Comparison of ENCODE assay signal across 8 cellular contexts in the genomic region with DNA sequence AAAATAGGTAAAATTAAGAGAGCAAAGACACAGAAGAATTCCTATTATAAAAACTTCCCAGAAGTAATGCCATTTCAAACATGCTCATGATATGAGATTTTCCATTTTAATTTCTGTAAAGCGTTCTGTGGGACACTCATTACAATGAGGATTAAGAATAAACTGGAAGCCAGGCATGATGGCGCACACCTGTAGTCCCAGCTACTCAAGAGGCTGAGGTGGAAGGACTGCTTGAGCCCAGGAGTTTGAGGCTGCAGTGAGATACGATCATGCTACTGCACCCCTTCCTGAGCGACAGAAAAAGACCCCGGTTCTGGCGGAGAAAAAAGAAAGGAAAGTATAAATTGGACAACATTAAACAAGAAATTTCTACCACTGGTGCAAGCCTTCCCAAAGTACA. TPM values are rescaled to one million over a fixed set of nuclear protein-coding genes. Genes with fewer than 3 reads are reported as not detected.
DNase-seq lines count a peak whose midpoint lies in the region; ATAC-seq, FAIRE-seq and TF ChIP-seq lines count a peak whose summit lies in the region.

No MANE protein-coding gene starts in this region.

- H3K36me3 Mint-ChIP-seq in CD8-positive, alpha-beta memory T cell, result peaks cover 0 to 4% (median under 1%) of the 10 kb centered on the region in 3 donors
- H3K36me3 Mint-ChIP-seq in astrocyte (ENCODE audit: low read depth, unreplicated experiment), result no peaks in the 10 kb centered on the region
- H3K36me3 Mint-ChIP-seq in naive thymus-derived CD4-positive, alpha-beta T cell, result peaks cover 0 to 10% (median 3%) of the 10 kb centered on the region in 5 donors

- H3K27ac Mint-ChIP-seq in CD8-positive, alpha-beta memory T cell, result no peak overlapping the region
- H3K27ac Mint-ChIP-seq in astrocyte (ENCODE audit: unreplicated experiment), result no peak overlapping the region
- peak overlapping the region in 2 of 9 donors; percentile 6 to 99 for H3K27ac Mint-ChIP-seq in naive thymus-derived CD4-positive, alpha-beta T cell

- H3K9me3 Mint-ChIP-seq in CD8-positive, alpha-beta memory T cell, result no peaks in the 10 kb centered on the region
- no peaks in the 10 kb centered on the region for H3K9me3 Mint-ChIP-seq in astrocyte (ENCODE audit: unreplicated experiment)
- no peaks in the 10 kb centered on the region for H3K9me3 Mint-ChIP-seq in naive thymus-derived CD4-positive, alpha-beta T cell

- H3K27ac ChIP-seq in CD8-positive, alpha-beta memory T cell (ENCODE audit: low read depth, low read length), result peak overlapping the region; percentile 74
- H3K27ac ChIP-seq in HUES64 (ENCODE audit: low read depth, low read length) (no peak overlapping the region), astrocyte (ENCODE audit: low read depth, low read length) (no peak overlapping the region)
- no peak overlapping the region for H3K27ac ChIP-seq in naive thymus-derived CD4-positive, alpha-beta T cell (ENCODE audit: low read depth, low read length)

- no peak for FAIRE-seq in astrocyte (lab: Jason Lieb, UNC)

- no peaks in the 10 kb centered on the region for H3K27me3 Mint-ChIP-seq in CD8-positive, alpha-beta memory T cell
- no peaks in the 10 kb centered on the region for H3K27me3 Mint-ChIP-seq in astrocyte (ENCODE audit: low read depth, unreplicated experiment)
- no peaks in the 10 kb centered on the region for H3K27me3 Mint-ChIP-seq in naive thymus-derived CD4-positive, alpha-beta T cell

- H3K4me1 ChIP-seq in CD8-positive, alpha-beta memory T cell (ENCODE audit: insufficient read depth, low read length), result peaks cover 6% of the 10 kb centered on the region
- H3K4me1 ChIP-seq in HUES64 (ENCODE audit: insufficient read depth, low read length), result peaks cover 12% of the 10 kb centered on the region; the same call in 1 of the 2 replicates
- peaks cover 7% of the 10 kb centered on the region for H3K4me1 ChIP-seq in astrocyte (ENCODE audit: insufficient read depth, low read length)
- peaks cover 0 to 5% of the 10 kb centered on the region in 2 donors for H3K4me1 ChIP-seq in naive thymus-derived CD4-positive, alpha-beta T cell (ENCODE audit: control insufficient read depth in 2 of 2, insufficient read depth in 2 of 2, low read length in 2 of 2)

- H3K9ac ChIP-seq in HUES64 (ENCODE audit: low read depth, low read length), result peak overlapping the region; percentile 97
- peak overlapping the region; percentile 91 for H3K9ac ChIP-seq in astrocyte (ENCODE audit: low read length)

- peak overlapping the region; percentile 89 for H3K4me2 ChIP-seq in astrocyte (ENCODE audit: low read length)

- H3K4me3 Mint-ChIP-seq in CD8-positive, alpha-beta memory T cell, result peak overlapping the region; percentile 96 to 99 (median 97)
- H3K4me3 Mint-ChIP-seq in astrocyte (ENCODE audit: unreplicated experiment), result peak overlapping the region; percentile 94
- H3K4me3 Mint-ChIP-seq in naive thymus-derived CD4-positive, alpha-beta T cell, result peak overlapping the region; percentile 49 to 100 (median 82)

- ATAC-seq in naive thymus-derived CD4-positive, alpha-beta T cell, result no peak
- ATAC-seq in HG03571 (IDR thresholded peaks at IDR 0.05; ENCODE audit: unreplicated experiment), result no peak

- H2AFZ ChIP-seq in astrocyte (ENCODE audit: low read depth, low read length), result no peak overlapping the region

- peaks cover 10 to 31% (median 22%) of the 10 kb centered on the region in 3 donors for H3K4me1 Mint-ChIP-seq in CD8-positive, alpha-beta memory T cell
- peaks cover 3% of the 10 kb centered on the region for H3K4me1 Mint-ChIP-seq in astrocyte (ENCODE audit: low read depth, unreplicated experiment)
- H3K4me1 Mint-ChIP-seq in naive thymus-derived CD4-positive, alpha-beta T cell, result peaks cover 6 to 26% (median 14%) of the 10 kb centered on the region in 7 donors

- 44% methylated on average over 4 of the region's 6 CpGs for WGBS in HUES64

- no peaks in the 10 kb centered on the region for H3K27me3 ChIP-seq in CD8-positive, alpha-beta memory T cell (ENCODE audit: insufficient read depth, low read length, poor library complexity, severe bottlenecking)
- H3K27me3 ChIP-seq in HUES64 (ENCODE audit: insufficient read depth, low read length) (no peaks in the 10 kb centered on the region), astrocyte (ENCODE audit: insufficient read depth, low read length) (no peaks in the 10 kb centered on the region)
- no peaks in the 10 kb centered on the region for H3K27me3 ChIP-seq in naive thymus-derived CD4-positive, alpha-beta T cell (ENCODE audit: control insufficient read depth in 2 of 2, insufficient read depth in 2 of 2, low read length in 2 of 2)

- DNase-seq in CD8-positive, alpha-beta memory T cell, result no peak
- no peak for DNase-seq in astrocyte (ENCODE audit: low read depth)
- no peak for DNase-seq in naive thymus-derived CD4-positive, alpha-beta T cell
- no peak for DNase-seq in SKM-1 (lab: John Stamatoyannopoulos, UW; ENCODE audit: unreplicated experiment)
- no peak for DNase-seq in hippocampal formation (lab: John Stamatoyannopoulos, UW)
- DNase-seq in NCI-H2196 (lab: John Stamatoyannopoulos, UW; ENCODE audit: unreplicated experiment), result no peak

- no peaks in the 10 kb centered on the region for H3K36me3 ChIP-seq in CD8-positive, alpha-beta memory T cell (ENCODE audit: insufficient read depth, low read length)
- H3K36me3 ChIP-seq in HUES64 (ENCODE audit: insufficient read depth, low read length), result peaks cover 45% of the 10 kb centered on the region
- peaks cover 8% of the 10 kb centered on the region for H3K36me3 ChIP-seq in astrocyte (ENCODE audit: insufficient read depth, low read length)
- H3K36me3 ChIP-seq in naive thymus-derived CD4-positive, alpha-beta T cell (ENCODE audit: control insufficient read depth in 2 of 3, insufficient read depth in 3 of 3, low read length in 3 of 3), result peaks cover 0 to 3% (median 0%) of the 10 kb centered on the region in 3 experiments

- POLR2A ChIA-PET in CD8-positive, alpha-beta memory T cell (lab: Charles Lee), result no interaction called here
- POLR2A ChIA-PET in naive thymus-derived CD4-positive, alpha-beta T cell (lab: Charles Lee), result no interaction called here

- TF ChIP-seq CTCF in astrocyte (IDR thresholded peaks at IDR 0.05; ENCODE audit: insufficient read depth, low read depth, low read length), result no peak

- H4K20me1 ChIP-seq in astrocyte (ENCODE audit: insufficient read depth, low read length), result no peaks in the 10 kb centered on the region

- CTCF ChIA-PET in CD8-positive, alpha-beta memory T cell (lab: Charles Lee), result no interaction called here
- CTCF ChIA-PET in naive thymus-derived CD4-positive, alpha-beta T cell (lab: Charles Lee), result no interaction called here

- peaks cover 32% of the 10 kb centered on the region for H3K79me2 ChIP-seq in astrocyte (ENCODE audit: insufficient read depth, low read length)

- intact Hi-C loops in naive thymus-derived CD4-positive, alpha-beta T cell (cut with micrococcal nuclease), result loop anchor here (2.0 to 5.0 kb wide), 3 partner anchors 57 to 138 kb away; a partner anchor contains a TSS

- no peaks in the 10 kb centered on the region for H3K9me3 ChIP-seq in CD8-positive, alpha-beta memory T cell (ENCODE audit: low read length)
- H3K9me3 ChIP-seq in HUES64 (ENCODE audit: insufficient read depth, low read depth, low read length) (no peaks in the 10 kb centered on the region), astrocyte (ENCODE audit: insufficient read depth, low read depth, low read length) (no peaks in the 10 kb centered on the region)
- H3K9me3 ChIP-seq in naive thymus-derived CD4-positive, alpha-beta T cell (ENCODE audit: control insufficient read depth in 2 of 3, low read length in 3 of 3), result no peaks in the 10 kb centered on the region

- no peak overlapping the region for H3K4me3 ChIP-seq in CD8-positive, alpha-beta memory T cell (ENCODE audit: low read length)
- H3K4me3 ChIP-seq in HUES64 (ENCODE audit: low read length), result peak overlapping the region; percentile 89
- peak overlapping the region; percentile 86 for H3K4me3 ChIP-seq in astrocyte (ENCODE audit: insufficient read depth, low read depth, low read length)
- H3K4me3 ChIP-seq in naive thymus-derived CD4-positive, alpha-beta T cell (ENCODE audit: low read length), result no peak overlapping the region

RNA-seq across cellular contexts. Expression of a gene that starts 1.5 kb away (rescaled TPM):
- 10 to 100 TPM; 37.3 to 40.0 TPM for total RNA-seq in CD8-positive, alpha-beta memory T cell
- polyA plus RNA-seq in CD8-positive, alpha-beta memory T cell, result 0.55 TPM
- polyA plus RNA-seq in HUES64 (2013, experiment 1 of 2), result 31.8 TPM
- 27.1 TPM for polyA plus RNA-seq in HUES64 (2013, experiment 2 of 2)
- 4.8 and 5.8 TPM in 2 replicates for total RNA-seq in astrocyte
- 10 to 100 TPM in 1 of 5 experiments, 1 to 10 TPM in 4; 3.8 to 40.2 (median 6.3) TPM for total RNA-seq in naive thymus-derived CD4-positive, alpha-beta T cell
- under 1 TPM; 0.40 to 0.43 TPM for polyA plus RNA-seq in naive thymus-derived CD4-positive, alpha-beta T cell

RNA-seq across cellular contexts. Expression of a gene that starts 57.0 kb away (rescaled TPM):
- 10 to 100 TPM; 15.1 to 18.6 TPM for total RNA-seq in CD8-positive, alpha-beta memory T cell
- polyA plus RNA-seq in CD8-positive, alpha-beta memory T cell, result 6.6 TPM
- 4.2 TPM for polyA plus RNA-seq in HUES64 (2013, experiment 1 of 2)
- polyA plus RNA-seq in HUES64 (2013, experiment 2 of 2), result 5.0 TPM
- total RNA-seq in astrocyte, result 17.6 and 20.5 TPM in 2 replicates
- 10 to 100 TPM; 19.1 to 28.3 (median 26.5) TPM for total RNA-seq in naive thymus-derived CD4-positive, alpha-beta T cell
- polyA plus RNA-seq in naive thymus-derived CD4-positive, alpha-beta T cell, result 1 to 10 TPM; 3.5 to 6.9 TPM

Comparison
In these comparisons a context has a peak if more than half of its experiments do, and no peak if none do; other contexts are left out.
1. H3K4me3 ChIP-seq: peak in HUES64 (single experiment) and astrocyte (single experiment); none in CD8-positive, alpha-beta memory T cell (single experiment) and naive thymus-derived CD4-positive, alpha-beta T cell (single experiment).
2. Peak in every context shown above with its lines, with median percentiles within 50 percentile points of each other: H3K4me3 Mint-ChIP-seq.